ENCODE assay signal across 8 cellular contexts in the genomic region with DNA sequence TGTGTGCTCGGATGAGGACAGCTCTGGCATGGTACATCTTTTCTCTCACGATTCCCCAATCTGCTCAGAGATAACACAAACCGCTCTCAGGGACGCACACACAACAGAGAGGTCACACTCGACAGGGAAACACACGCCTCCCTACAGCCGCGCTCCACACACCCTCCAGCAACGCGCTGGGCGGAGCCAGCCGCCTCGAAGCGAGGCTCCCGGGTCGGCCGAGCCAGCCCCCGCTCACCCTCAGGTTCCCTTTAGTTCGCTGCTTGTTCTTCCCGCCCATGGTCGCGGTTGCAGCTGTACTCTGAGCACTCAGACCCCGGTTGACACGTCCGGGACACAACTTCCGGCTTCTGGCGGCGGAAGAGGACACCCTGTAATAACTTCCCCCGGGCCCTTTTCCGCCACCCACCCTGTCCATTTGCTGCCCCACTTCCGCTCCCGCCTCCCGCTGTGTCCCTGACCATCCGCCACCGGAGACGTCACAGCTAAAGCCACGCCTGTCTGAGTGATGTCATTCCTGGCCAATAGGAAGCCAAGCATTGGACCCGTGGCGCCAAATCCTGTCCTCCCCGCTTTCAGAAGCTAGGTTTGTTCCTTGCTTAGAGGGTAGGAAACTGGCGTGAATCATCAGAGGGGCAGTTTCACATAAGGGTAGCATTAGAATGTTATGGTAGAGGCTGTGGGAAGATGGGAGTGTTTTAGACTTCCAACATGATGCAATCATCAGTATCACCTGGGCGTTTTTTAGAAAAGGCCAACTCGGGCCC. TPM values are rescaled to one million over a fixed set of nuclear protein-coding genes. Genes with fewer than 3 reads are reported as not detected.
DNase-seq lines count a peak whose midpoint lies in the region; ATAC-seq and TF ChIP-seq lines count a peak whose summit lies in the region.

A gene with protein sequence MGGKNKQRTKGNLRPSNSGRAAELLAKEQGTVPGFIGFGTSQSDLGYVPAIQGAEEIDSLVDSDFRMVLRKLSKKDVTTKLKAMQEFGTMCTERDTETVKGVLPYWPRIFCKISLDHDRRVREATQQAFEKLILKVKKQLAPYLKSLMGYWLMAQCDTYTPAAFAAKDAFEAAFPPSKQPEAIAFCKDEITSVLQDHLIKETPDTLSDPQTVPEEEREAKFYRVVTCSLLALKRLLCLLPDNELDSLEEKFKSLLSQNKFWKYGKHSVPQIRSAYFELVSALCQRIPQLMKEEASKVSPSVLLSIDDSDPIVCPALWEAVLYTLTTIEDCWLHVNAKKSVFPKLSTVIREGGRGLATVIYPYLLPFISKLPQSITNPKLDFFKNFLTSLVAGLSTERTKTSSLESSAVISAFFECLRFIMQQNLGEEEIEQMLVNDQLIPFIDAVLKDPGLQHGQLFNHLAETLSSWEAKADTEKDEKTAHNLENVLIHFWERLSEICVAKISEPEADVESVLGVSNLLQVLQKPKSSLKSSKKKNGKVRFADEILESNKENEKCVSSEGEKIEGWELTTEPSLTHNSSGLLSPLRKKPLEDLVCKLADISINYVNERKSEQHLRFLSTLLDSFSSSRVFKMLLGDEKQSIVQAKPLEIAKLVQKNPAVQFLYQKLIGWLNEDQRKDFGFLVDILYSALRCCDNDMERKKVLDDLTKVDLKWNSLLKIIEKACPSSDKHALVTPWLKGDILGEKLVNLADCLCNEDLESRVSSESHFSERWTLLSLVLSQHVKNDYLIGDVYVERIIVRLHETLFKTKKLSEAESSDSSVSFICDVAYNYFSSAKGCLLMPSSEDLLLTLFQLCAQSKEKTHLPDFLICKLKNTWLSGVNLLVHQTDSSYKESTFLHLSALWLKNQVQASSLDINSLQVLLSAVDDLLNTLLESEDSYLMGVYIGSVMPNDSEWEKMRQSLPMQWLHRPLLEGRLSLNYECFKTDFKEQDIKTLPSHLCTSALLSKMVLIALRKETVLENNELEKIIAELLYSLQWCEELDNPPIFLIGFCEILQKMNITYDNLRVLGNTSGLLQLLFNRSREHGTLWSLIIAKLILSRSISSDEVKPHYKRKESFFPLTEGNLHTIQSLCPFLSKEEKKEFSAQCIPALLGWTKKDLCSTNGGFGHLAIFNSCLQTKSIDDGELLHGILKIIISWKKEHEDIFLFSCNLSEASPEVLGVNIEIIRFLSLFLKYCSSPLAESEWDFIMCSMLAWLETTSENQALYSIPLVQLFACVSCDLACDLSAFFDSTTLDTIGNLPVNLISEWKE (N-terminal part only) (minus strand): TSS at position 352 of the 767 bp plus-strand sequence. CDS start 72 bp downstream, at position 280.

- peak within 1 kb of the TSS; percentile 58 for H3K4me3 ChIP-seq in thymus (ENCODE audit: low read length)

- H3K9me3 Mint-ChIP-seq in activated naive CD8-positive, alpha-beta T cell (ENCODE audit: low read depth) = no peaks in the 10 kb centered on the region
- no peaks in the 10 kb centered on the region for H3K9me3 Mint-ChIP-seq in osteocyte (ENCODE audit: unreplicated experiment)

- H3K27ac Mint-ChIP-seq in activated naive CD8-positive, alpha-beta T cell = peak within 1 kb of the TSS; percentile 97
- H3K27ac Mint-ChIP-seq in osteocyte (ENCODE audit: unreplicated experiment) = peak within 1 kb of the TSS; percentile 98

- CTCF ChIA-PET in GM10248 (lab: Yijun Ruan, JAX) = interaction anchor here (1.1 to 1.8 kb wide), 5 partner anchors 10 to 33 kb away, joined by 3 to 5 read pairs (median 4); a partner anchor contains a TSS

- H3K36me3 Mint-ChIP-seq in activated naive CD8-positive, alpha-beta T cell = peaks cover 4% of the 10 kb centered on the region
- H3K36me3 Mint-ChIP-seq in osteocyte (ENCODE audit: unreplicated experiment) = no peaks in the 10 kb centered on the region

- peaks cover 4% of the 10 kb centered on the region for H3K4me1 ChIP-seq in thymus (ENCODE audit: control insufficient read depth, insufficient read depth, low read length)

- H3K27me3 ChIP-seq in thymus (ENCODE audit: control insufficient read depth, insufficient read depth) = no peaks in the 10 kb centered on the region

- H3K27ac ChIP-seq in thymus (ENCODE audit: low read depth) = peak within 1 kb of the TSS; percentile 90

- DNase-seq in GM10248 (ENCODE audit: extremely low spot score) (peak; percentile 97), NCI-H1105 (lab: John Stamatoyannopoulos, UW) (peak; percentile 98), SKM-1 treated with dmso at 0.1 percent for 144 hours (lab: John Stamatoyannopoulos, UW; ENCODE audit: unreplicated experiment) (peak; percentile 97), head of caudate nucleus (peak; percentile 98 to 100 (median 99)), osteocyte (ENCODE audit: extremely low spot score, unreplicated experiment) (peak; percentile 99)

- H3K36me3 ChIP-seq in thymus (ENCODE audit: control insufficient read depth, insufficient read depth) = peaks cover 2% of the 10 kb centered on the region

- ATAC-seq in HG02623 (IDR thresholded peaks at IDR 0.05; ENCODE audit: unreplicated experiment) = peak; percentile 97

- H3K4me3 Mint-ChIP-seq in activated naive CD8-positive, alpha-beta T cell = peak within 1 kb of the TSS; percentile 97
- H3K4me3 Mint-ChIP-seq in osteocyte (ENCODE audit: unreplicated experiment) = peak within 1 kb of the TSS; percentile 99

- H3K27me3 Mint-ChIP-seq in activated naive CD8-positive, alpha-beta T cell = no peaks in the 10 kb centered on the region
- no peaks in the 10 kb centered on the region for H3K27me3 Mint-ChIP-seq in osteocyte (ENCODE audit: unreplicated experiment)

- H3K9me3 ChIP-seq in thymus (ENCODE audit: control insufficient read depth) = no peaks in the 10 kb centered on the region

- peaks cover 49% of the 10 kb centered on the region for H3K4me1 Mint-ChIP-seq in activated naive CD8-positive, alpha-beta T cell (ENCODE audit: low read depth)
- peaks cover 26% of the 10 kb centered on the region for H3K4me1 Mint-ChIP-seq in osteocyte (ENCODE audit: unreplicated experiment)

- 1% methylated on average over 43 of the region's 43 CpGs for WGBS in thymus

- intact Hi-C loops in head of caudate nucleus (cut with DNase I) = no loop called here

- POLR2A ChIA-PET in GM10248 (lab: Yijun Ruan, JAX) = interaction anchor here (0.9 to 2.3 kb wide), 3 partner anchors 10 to 26 kb away, joined by 3 to 14 read pairs (median 6); a partner anchor contains a TSS

- TF ChIP-seq CTCF in GM10248 (IDR thresholded peaks at IDR 0.05; ENCODE audit: control extremely low read depth, extremely low read depth, low read depth, missing control alignments) (no peak), osteocyte (IDR thresholded peaks at IDR 0.05) (no peak)

RNA-seq across cellular contexts. Expression of the gene that starts here (rescaled TPM):
- total RNA-seq in osteocyte = 25.6 and 26.2 TPM in 2 replicates
- 10.4 TPM for polyA plus RNA-seq in thymus

Comparison
In these comparisons a context has a peak if more than half of its experiments do, and no peak if none do; other contexts are left out.
1. Peak in every context shown above with its lines: DNase-seq, ATAC-seq, H3K4me3 ChIP-seq and H3K27ac ChIP-seq.